In genomic region chr19:42516771-42517170, GRCh38 we compare ENCODE assay signal across 28 cellular contexts. TPM values are rescaled to one million over a fixed set of nuclear protein-coding genes. Genes with fewer than 3 reads are reported as not detected.
A peak's percentile ranks its signal among the peaks of the same experiment; 100 is the strongest.
DNase-seq lines count a peak whose midpoint lies in the region; ATAC-seq, FAIRE-seq and TF ChIP-seq lines count a peak whose summit lies in the region.
"Had no signal": no experiment of that assay in that cellular context is flagged by ENCODE, and none has a peak within 500 bp of the region (broad histone marks: within the 10 kb centered on the region; RNA-seq: fewer than 3 reads in every experiment).

No MANE protein-coding gene starts in this region.

- no peak overlapping the region for H3K4me2 ChIP-seq in H1 (ENCODE audit: insufficient read depth in 1 of 2, low read depth in 2 of 2, low read length in 2 of 2)
- H3K4me2 ChIP-seq in hepatocyte: no peak overlapping the region
- H3K4me2 ChIP-seq: BLaER1 had no signal

- H3K4me1 ChIP-seq in HEK293 (ENCODE audit: control insufficient read depth, insufficient read depth, low read length) (no peaks in the 10 kb centered on the region), H1 (replicated peaks in 1 of 4; ENCODE audit: control insufficient read depth in 3 of 4, insufficient read depth in 4 of 4, low read length in 3 of 4) (no peaks in the 10 kb centered on the region), neutrophil (ENCODE audit: control insufficient read depth in 1 of 2, insufficient read depth in 1 of 2, low read depth in 1 of 2, low read length in 1 of 2) (peaks cover 35 to 48% of the 10 kb centered on the region in 2 experiments), hepatocyte (ENCODE audit: insufficient read depth) (no peaks in the 10 kb centered on the region)
- H3K4me1 ChIP-seq: BE2C had no signal

- H3K4me3 ChIP-seq in HEK293 (ENCODE audit: low read depth, low read length) (no peak overlapping the region), H1 (ENCODE audit: extremely low read depth in 1 of 4, insufficient read depth in 2 of 4, low read depth in 3 of 4, low read length in 4 of 4) (no peak overlapping the region), neutrophil (ENCODE audit: low read depth in 1 of 2, low read length in 1 of 2) (no peak overlapping the region), hepatocyte (no peak overlapping the region)
- H3K4me3 ChIP-seq: BLaER1, GM12878 had no signal

- H3K36me3 Mint-ChIP-seq in WTC11: no peaks in the 10 kb centered on the region
- H3K36me3 Mint-ChIP-seq: CD14-positive monocyte had no signal

- no peaks in the 10 kb centered on the region for H3K79me1 ChIP-seq in H1 (ENCODE audit: low read depth, low read length)

- H3K4ac ChIP-seq in H1 (replicated peaks; ENCODE audit: insufficient read length, low read depth, low read length): no peak overlapping the region

- H2AK5ac ChIP-seq in H1 (ENCODE audit: low read depth, low read length): no peak overlapping the region

- no peak overlapping the region for H2BK20ac ChIP-seq in H1 (ENCODE audit: low read length)

- H3K14ac ChIP-seq in H1 (ENCODE audit: insufficient read length): no peak overlapping the region

- no peaks in the 10 kb centered on the region for H3K27me3 ChIP-seq in H1 (replicated peaks in 1 of 4; ENCODE audit: control insufficient read depth in 3 of 4, extremely low read depth in 1 of 4, insufficient read depth in 3 of 4, low read length in 3 of 4)
- no peaks in the 10 kb centered on the region for H3K27me3 ChIP-seq in neutrophil
- no peaks in the 10 kb centered on the region for H3K27me3 ChIP-seq in hepatocyte
- H3K27me3 ChIP-seq: BLaER1 had no signal

- TF ChIP-seq RAD21 in H1 (IDR thresholded peaks at IDR 0.05 in 1 of 2, conservative IDR thresholded peaks at IDR 0.05 in 1 of 2; ENCODE audit: low read depth in 2 of 2, low read length in 2 of 2): no peak

- no peak overlapping the region for H4K8ac ChIP-seq in H1 (ENCODE audit: extremely low read depth, insufficient read depth, low read length)

- no peak overlapping the region for H3K23ac ChIP-seq in H1 (ENCODE audit: insufficient read length)

- no peak overlapping the region for H3K27ac Mint-ChIP-seq in WTC11
- H3K27ac Mint-ChIP-seq: CD14-positive monocyte; CD4-positive, alpha-beta memory T cell; CD8-positive, alpha-beta memory T cell had no signal

- no peak for TF ChIP-seq CTCF in HEK293 (tag by site-specific recombination; IDR thresholded peaks at IDR 0.05)
- TF ChIP-seq CTCF in WTC11 (IDR thresholded peaks at IDR 0.05): no peak
- no peak for TF ChIP-seq CTCF in H1 (IDR thresholded peaks at IDR 0.05; ENCODE audit: control extremely low read depth in 1 of 3, insufficient read depth in 1 of 3, low read depth in 1 of 3, low read length in 3 of 3)
- TF ChIP-seq CTCF in neutrophil (IDR thresholded peaks at IDR 0.05): no peak
- no peak for TF ChIP-seq CTCF in hepatocyte (IDR thresholded peaks at IDR 0.05; ENCODE audit: poor library complexity)

- H2BK12ac ChIP-seq in H1 (ENCODE audit: low read depth, low read length): no peak overlapping the region

- WGBS in H1 (ENCODE audit: extremely low coverage in 1 of 2, insufficient coverage in 1 of 2, insufficient read length in 1 of 2, insufficient replicate concordance in 2 of 2, low coverage in 1 of 2, low lambda C conversion rate in 2 of 2, missing lambda C conversion rate in 1 of 2), 2 experiments: 86% methylated on average over 2 of the region's 2 CpGs; no CpG with 5 or more reads in 1 of the 2 experiments
- WGBS in hepatocyte (ENCODE audit: low lambda C conversion rate, missing lambda C conversion rate): 94% methylated on average over 2 of the region's 2 CpGs

- no peak overlapping the region for H3K18ac ChIP-seq in H1 (ENCODE audit: extremely low read depth, low read length)

- H3K27ac ChIP-seq in HEK293 (ENCODE audit: extremely low read depth, low read depth, low read length) (no peak overlapping the region), H1 (ENCODE audit: low read depth, low read length) (no peak overlapping the region), neutrophil (peak overlapping the region; percentile 54), hepatocyte (no peak overlapping the region)
- H3K27ac ChIP-seq: BLaER1 had no signal

- no peak overlapping the region for H4K91ac ChIP-seq in H1 (replicated peaks; ENCODE audit: insufficient read length, low read length)

- H3K27me3 Mint-ChIP-seq in WTC11 (ENCODE audit: low read depth): peaks cover 2% of the 10 kb centered on the region
- H3K27me3 Mint-ChIP-seq: CD4-positive, alpha-beta memory T cell; CD4-positive, CD25-positive, alpha-beta regulatory T cell; CD8-positive, alpha-beta memory T cell had no signal

- CTCF ChIA-PET in HEK293 (lab: Yijun Ruan, JAX): interaction anchor here (0.6 to 3.8 kb wide), 6 partner anchors 12 to 414 kb away, joined by 3 to 33 read pairs (median 6); partner anchors contain the start of gene CEACAM1
- CTCF ChIA-PET in WTC11 (lab: Charles Lee): interaction anchor here (1.1 kb wide), 3 partner anchors 12 to 97 kb away, joined by 3 to 5 read pairs (median 4); no protein-coding TSS in a partner anchor
- CTCF ChIA-PET in H1 (lab: Charles Lee; ENCODE audit: partially characterized antibody): interaction anchor here (0.6 to 3.4 kb wide), 4 partner anchors 12 to 55 kb away, joined by 3 to 33 read pairs (median 4); partner anchors contain the start of gene CEACAM1

- H3K9ac ChIP-seq in H1 (replicated peaks in 1 of 4; ENCODE audit: extremely low read depth in 1 of 4, low read depth in 3 of 4, low read length in 3 of 4): no peak overlapping the region
- H3K9ac ChIP-seq: BLaER1 had no signal

- DNase-seq in WTC11 (ENCODE audit: low spot score): no peak
- no peak for DNase-seq in H1 (ENCODE audit: low read depth in 1 of 2, low spot score in 2 of 2)
- DNase-seq in hepatocyte (ENCODE audit: low spot score): no peak
- DNase-seq in NCI-H2107 treated with DMSO at 0.1 percent for 48 hours (lab: John Stamatoyannopoulos, UW; ENCODE audit: unreplicated experiment): no peak
- no peak for DNase-seq in hypothalamus (lab: John Stamatoyannopoulos, UW)
- DNase-seq: 8988T; ACHN; BE2C; C1 segment of cervical spinal cord; CD4-positive, alpha-beta memory T cell; CD4-positive, CD25-positive, alpha-beta regulatory T cell; CD8-positive, alpha-beta memory T cell; COR-L47; DMS 273 treated with DMSO at 0.1 percent for 48 hours; DMS153; DMS53; DMS79; DND-41; EL; GDM1 had no signal

- POLR2A ChIA-PET in HEK293 (lab: Yijun Ruan, JAX): no interaction called here
- POLR2A ChIA-PET in WTC11 (lab: Charles Lee): no interaction called here
- POLR2A ChIA-PET in H1 (lab: Charles Lee; ENCODE audit: partially characterized antibody): no interaction called here

- H3K36me3 ChIP-seq in HEK293 (ENCODE audit: control insufficient read depth in 2 of 2, insufficient read depth in 1 of 2, low read length in 2 of 2): no peaks in the 10 kb centered on the region
- H3K36me3 ChIP-seq in H1 (ENCODE audit: control insufficient read depth in 2 of 4, insufficient read depth in 4 of 4, low read length in 3 of 4): no peaks in the 10 kb centered on the region
- peaks cover 72% of the 10 kb centered on the region for H3K36me3 ChIP-seq in neutrophil
- no peaks in the 10 kb centered on the region for H3K36me3 ChIP-seq in hepatocyte (replicated peaks; ENCODE audit: insufficient read depth, low read depth)
- H3K36me3 ChIP-seq: BE2C, BLaER1 had no signal

- no peak for TF ChIP-seq EP300 in H1 (IDR thresholded peaks at IDR 0.05; ENCODE audit: borderline replicate concordance in 1 of 2, low read depth in 2 of 2, low read length in 2 of 2)

- H4K20me1 ChIP-seq in H1 (replicated peaks in 1 of 2; ENCODE audit: control insufficient read depth in 1 of 2, insufficient read depth in 2 of 2, low read length in 2 of 2): no peaks in the 10 kb centered on the region
- no peaks in the 10 kb centered on the region for H4K20me1 ChIP-seq in hepatocyte (ENCODE audit: insufficient read depth, poor library complexity, severe bottlenecking)
- H4K20me1 ChIP-seq: BLaER1 had no signal

- H3K23me2 ChIP-seq in H1 (ENCODE audit: low read depth, low read length): no peaks in the 10 kb centered on the region

- H3K79me2 ChIP-seq in H1 (ENCODE audit: control insufficient read depth in 1 of 2, insufficient read depth in 2 of 2, low read length in 2 of 2) (no peaks in the 10 kb centered on the region), hepatocyte (no peaks in the 10 kb centered on the region)

- no peak for TF ChIP-seq POLR2A in H1 (IDR thresholded peaks at IDR 0.05; ENCODE audit: control extremely low read depth in 1 of 2, low read depth in 2 of 2, low read length in 2 of 2)

- no peaks in the 10 kb centered on the region for H3K9me2 ChIP-seq in hepatocyte (replicated peaks; ENCODE audit: insufficient read depth)

- H3K9me3 ChIP-seq in HEK293 (ENCODE audit: control insufficient read depth, insufficient read depth, low read depth, low read length) (no peaks in the 10 kb centered on the region; the same call in 1 of the 2 replicates), H1 (ENCODE audit: insufficient read depth in 2 of 2, low read depth in 1 of 2, low read length in 1 of 2) (no peaks in the 10 kb centered on the region), neutrophil (no peaks in the 10 kb centered on the region), hepatocyte (ENCODE audit: low read depth) (peaks cover 2% of the 10 kb centered on the region)
- H3K9me3 ChIP-seq: BE2C had no signal

- no peak overlapping the region for H4K5ac ChIP-seq in H1 (ENCODE audit: insufficient read length, low read depth, low read length)

- H3K9me3 Mint-ChIP-seq in WTC11: peaks cover 7% of the 10 kb centered on the region; the same call in 1 of the 2 replicates
- H3K9me3 Mint-ChIP-seq: CD4-positive, alpha-beta memory T cell; CD4-positive, CD25-positive, alpha-beta regulatory T cell; CD8-positive, alpha-beta memory T cell had no signal

- no peak overlapping the region for H2BK15ac ChIP-seq in H1 (ENCODE audit: low read length)

- no peak overlapping the region for H2BK5ac ChIP-seq in H1 (ENCODE audit: low read depth, low read length)

- H2BK120ac ChIP-seq in H1 (replicated peaks; ENCODE audit: low read depth, low read length): no peak overlapping the region

- FAIRE-seq in H1 (lab: Jason Lieb, UNC): no peak
- FAIRE-seq: GM12878, GM12892, GM18507 had no signal

- no peak for ATAC-seq in WTC11
- ATAC-seq: GM12878 had no signal

- no peak overlapping the region for H2AFZ ChIP-seq in H1 (ENCODE audit: low read length)
- no peak overlapping the region for H2AFZ ChIP-seq in hepatocyte

- no peak overlapping the region for H3K56ac ChIP-seq in H1 (replicated peaks; ENCODE audit: insufficient read length, low read depth, low read length)

- no peak overlapping the region for H3K4me3 Mint-ChIP-seq in WTC11
- H3K4me3 Mint-ChIP-seq: CD14-positive monocyte; CD4-positive, alpha-beta memory T cell; CD4-positive, CD25-positive, alpha-beta regulatory T cell; CD8-positive, alpha-beta memory T cell had no signal

- peaks cover 21% of the 10 kb centered on the region for H3K4me1 Mint-ChIP-seq in WTC11

RNA-seq across cellular contexts. Expression of gene CEACAM1, which starts 11.5 kb away (rescaled TPM):
- 0.82 to 2.0 TPM (median 1.2 TPM) in 3 replicates for total RNA-seq in WTC11 (2021)
- total RNA-seq in H1 (2021; fragmentation: NEBNext Ultra II Directional; extraction: Animal tissue kit (Norgen Biotek cat#: 25700)): 1.8 and 2.0 TPM in 2 replicates
- polyA plus RNA-seq in H1 (2011; rRNA removed): 2.0 and 3.6 TPM in 2 replicates
- 3.3 TPM for polyA plus RNA-seq in H1 (2011; cell fraction: cytosol; rRNA removed)
- polyA plus RNA-seq in H1 (2011; cell fraction: nucleus; rRNA removed): 4.8 TPM
- 1.4 to 4.3 TPM (median 1.9 TPM) in 4 replicates for polyA plus RNA-seq in H1 (2012, experiment 1 of 2)
- 0.51 TPM for polyA plus RNA-seq in H1 (2012, experiment 2 of 2)
- 3.7 TPM for polyA plus RNA-seq in H1 (2013, experiment 1 of 2)
- 3.3 TPM for polyA plus RNA-seq in H1 (2013, experiment 2 of 2)
- 2.5 and 5.5 TPM in 2 replicates for polyA minus RNA-seq in H1 (2011; rRNA and poly(A)+ RNA removed)
- 2.0 TPM for polyA minus RNA-seq in H1 (2011; cell fraction: cytosol; rRNA and poly(A)+ RNA removed)
- polyA minus RNA-seq in H1 (2011; cell fraction: nucleus; rRNA and poly(A)+ RNA removed): 2.4 TPM
- total RNA-seq in hepatocyte: 7.1 and 10.0 TPM in 2 replicates
- polyA plus RNA-seq in hepatocyte: 20.8 and 21.1 TPM in 2 replicates
- polyA plus RNA-seq: AG04450 had no signal
